ENCODE assay signal across 8 cellular contexts in genomic region chr5:172902497-172903472, GRCh38. TPM values are rescaled to one million over a fixed set of nuclear protein-coding genes. Genes with fewer than 3 reads are reported as not detected.
DNase-seq lines count a peak whose midpoint lies in the region; ATAC-seq, FAIRE-seq and TF ChIP-seq lines count a peak whose summit lies in the region.

No MANE protein-coding gene starts in this region.

- peak overlapping the region; percentile 92 to 97 for H3K27ac ChIP-seq in small intestine (ENCODE audit: low read depth in 1 of 2, low read length in 1 of 2)

- FAIRE-seq in small intestine (lab: Jason Lieb, UNC), result no peak

- in situ Hi-C loops in astrocyte of the spinal cord (cut with HindIII; ENCODE audit: low sequenced_read_pairs), result no loop called here

- H3K4me3 Mint-ChIP-seq in stimulated activated naive CD8-positive, alpha-beta T cell treated with anti-CD3 and anti-CD28 coated beads, Interleukin-15, amount 100 ng/mL, for 72 hours, result no peak overlapping the region

- H3K4me1 ChIP-seq in small intestine (ENCODE audit: control insufficient read depth in 2 of 2, insufficient read depth in 1 of 2, low read depth in 1 of 2, low read length in 1 of 2), result peaks cover 4 to 7% of the 10 kb centered on the region in 2 donors

- H3K9me3 ChIP-seq in small intestine (ENCODE audit: control insufficient read depth, low read depth), result no peaks in the 10 kb centered on the region

- no peaks in the 10 kb centered on the region for H3K27me3 ChIP-seq in small intestine (ENCODE audit: control insufficient read depth in 2 of 2, insufficient read depth in 2 of 2, low read length in 2 of 2)

- peak; percentile 72 for TF ChIP-seq CTCF in astrocyte of the spinal cord (IDR thresholded peaks at IDR 0.05; ENCODE audit: low read depth, low read length)

- peak overlapping the region in 1 of 2 donors; percentile 69 for H3K27ac Mint-ChIP-seq in stimulated activated naive CD8-positive, alpha-beta T cell treated with anti-CD3 and anti-CD28 coated beads, Interleukin-15, amount 100 ng/mL, for 72 hours

- peak; percentile 22 for ATAC-seq in stimulated activated naive CD8-positive, alpha-beta T cell treated with anti-CD3 and anti-CD28 coated beads, Interleukin-15, Interleukin-2, amounts not matched to agents 100 U/mL and 50 U/mL, for 24 hours
- ATAC-seq in stimulated activated naive CD8-positive, alpha-beta T cell treated with anti-CD3 and anti-CD28 coated beads, Interleukin-15, amount 100 ng/mL, for 72 hours, result no peak
- ATAC-seq in GM18858 (IDR thresholded peaks at IDR 0.05; ENCODE audit: unreplicated experiment), result no peak
- ATAC-seq in GM19328 (IDR thresholded peaks at IDR 0.05; ENCODE audit: unreplicated experiment), result no peak

- no peaks in the 10 kb centered on the region for H3K27me3 Mint-ChIP-seq in stimulated activated naive CD8-positive, alpha-beta T cell treated with anti-CD3 and anti-CD28 coated beads, Interleukin-15, amount 100 ng/mL, for 72 hours

- H3K36me3 ChIP-seq in small intestine (ENCODE audit: control insufficient read depth in 2 of 2, insufficient read depth in 2 of 2, low read length in 2 of 2), result no peaks in the 10 kb centered on the region

- H3K4me1 Mint-ChIP-seq in stimulated activated naive CD8-positive, alpha-beta T cell treated with anti-CD3 and anti-CD28 coated beads, Interleukin-15, amount 100 ng/mL, for 72 hours, result peaks cover 27% of the 10 kb centered on the region

- 73 to 86% (median 82%) methylated on average over 25 of the region's 25 CpGs for WGBS in small intestine, 3 donors

- no peak for DNase-seq in stimulated activated naive CD8-positive, alpha-beta T cell treated with anti-CD3 and anti-CD28 coated beads, Interleukin-15, Interleukin-2, amounts not matched to agents 100 U/mL and 50 U/mL, for 24 hours
- DNase-seq in stimulated activated naive CD8-positive, alpha-beta T cell treated with anti-CD3 and anti-CD28 coated beads, Interleukin-15, amount 100 ng/mL, for 72 hours, result no peak
- peak; percentile 96 for DNase-seq in astrocyte of the spinal cord (ENCODE audit: low read depth, low spot score)
- peak; percentile 34 for DNase-seq in inferior parietal cortex (ENCODE audit: extremely low spot score)
- peak; percentile 29 for DNase-seq in small intestine
- no peak for DNase-seq in activated CD4-positive, alpha-beta T cell treated with anti-CD3 and anti-CD28 coated beads, Interleukin-2, amount 50 U/mL, for 4 hours

- H3K4me3 ChIP-seq in astrocyte of the spinal cord (ENCODE audit: low read depth, low read length) (no peak overlapping the region), small intestine (ENCODE audit: low read depth in 1 of 2, low read length in 2 of 2) (no peak overlapping the region)

- no peaks in the 10 kb centered on the region for H3K9me3 Mint-ChIP-seq in stimulated activated naive CD8-positive, alpha-beta T cell treated with anti-CD3 and anti-CD28 coated beads, Interleukin-15, amount 100 ng/mL, for 72 hours

RNA-seq across cellular contexts. Expression of gene RPL26L1, which starts 56.4 kb away (rescaled TPM):
- 10 to 100 TPM; 42.9 to 99.2 (median 43.5) TPM for polyA plus RNA-seq in small intestine

Comparison
In these comparisons a context has a peak if more than half of its experiments do, and no peak if none do; other contexts are left out.
1. DNase-seq: peak in astrocyte of the spinal cord (single experiment), inferior parietal cortex (single experiment) and small intestine (single experiment); none in stimulated activated naive CD8-positive, alpha-beta T cell treated with anti-CD3 and anti-CD28 coated beads, Interleukin-15, Interleukin-2, amounts not matched to agents 100 U/mL and 50 U/mL, for 24 hours (single experiment), stimulated activated naive CD8-positive, alpha-beta T cell treated with anti-CD3 and anti-CD28 coated beads, Interleukin-15, amount 100 ng/mL, for 72 hours (0 of 2) and activated CD4-positive, alpha-beta T cell treated with anti-CD3 and anti-CD28 coated beads, Interleukin-2, amount 50 U/mL, for 4 hours (0 of 2).